ENCODE assay signal across 27 cellular contexts in genomic region chr1:25793585-25794170, GRCh38. TPM values are rescaled to one million over a fixed set of nuclear protein-coding genes. Genes with fewer than 3 reads are reported as not detected.
DNase-seq lines count a peak whose midpoint lies in the region; ATAC-seq, FAIRE-seq and TF ChIP-seq lines count a peak whose summit lies in the region.
"Had no signal": no experiment of that assay in that cellular context is flagged by ENCODE, and none has a peak within 500 bp of the region (broad histone marks: within the 10 kb centered on the region; RNA-seq: fewer than 3 reads in every experiment).

No MANE protein-coding gene starts in this region.

- no peak for FAIRE-seq in urothelium cell line (lab: Jason Lieb, UNC)
- FAIRE-seq: endothelial cell of umbilical vein, HTR-8/SVneo had no signal

- H3K4me1 Mint-ChIP-seq in CD4-positive, alpha-beta T cell (ENCODE audit: low read depth), result peaks cover 47% of the 10 kb centered on the region
- H3K4me1 Mint-ChIP-seq in T-helper 17 cell, result peaks cover 34% of the 10 kb centered on the region
- H3K4me1 Mint-ChIP-seq in naive thymus-derived CD4-positive, alpha-beta T cell, result peaks cover 19 to 69% (median 60%) of the 10 kb centered on the region in 7 donors

- no peak for TF ChIP-seq CTCF in AG10803 (conservative IDR thresholded peaks at IDR 0.05; ENCODE audit: low read length)
- TF ChIP-seq CTCF in CD4-positive, alpha-beta T cell (IDR thresholded peaks at IDR 0.05), result no peak

- no peak for ATAC-seq in CD4-positive, alpha-beta T cell (ENCODE audit: poor library complexity)
- ATAC-seq in T-helper 17 cell, result no peak
- no peak for ATAC-seq in naive thymus-derived CD4-positive, alpha-beta T cell
- ATAC-seq in HG02678 (IDR thresholded peaks at IDR 0.05; ENCODE audit: unreplicated experiment), result no peak
- ATAC-seq: activated CD8-positive, alpha-beta memory T cell treated with anti-CD3 and anti-CD28 coated beads, Interleukin-2, amount 10 ng/mL, durations not matched to agents 7 days and 5 days; heart left ventricle had no signal

- peaks cover 23 to 42% of the 10 kb centered on the region in 2 donors for H3K4me1 ChIP-seq in naive thymus-derived CD4-positive, alpha-beta T cell (ENCODE audit: control insufficient read depth in 2 of 2, insufficient read depth in 2 of 2, low read length in 2 of 2)

- peaks cover 27% of the 10 kb centered on the region for H3K36me3 Mint-ChIP-seq in CD4-positive, alpha-beta T cell (ENCODE audit: low read depth)
- H3K36me3 Mint-ChIP-seq in T-helper 17 cell (ENCODE audit: low read depth), result peaks cover 2% of the 10 kb centered on the region
- H3K36me3 Mint-ChIP-seq in naive thymus-derived CD4-positive, alpha-beta T cell, result peaks cover 0 to 14% (median 6%) of the 10 kb centered on the region in 5 donors
- H3K36me3 Mint-ChIP-seq: activated CD8-positive, alpha-beta memory T cell treated with anti-CD3 and anti-CD28 coated beads, Interleukin-2, amount 10 ng/mL, durations not matched to agents 7 days and 5 days had no signal

- intact Hi-C loops in CD4-positive, alpha-beta T cell (cut with DNase I, micrococcal nuclease), result no loop called here
- intact Hi-C loops in naive thymus-derived CD4-positive, alpha-beta T cell (cut with micrococcal nuclease), result no loop called here

- DNase-seq in AG10803 (ENCODE audit: low read depth) (peak; percentile 41), T-helper 17 cell (no peak), urothelium cell line (ENCODE audit: low spot score) (no peak), NCI-H82 (lab: John Stamatoyannopoulos, UW) (no peak), NCI-H1694 treated with DMSO at 0.1 percent for 48 hours (lab: John Stamatoyannopoulos, UW) (no peak)
- DNase-seq in CD4-positive, alpha-beta T cell, result no peak
- no peak for DNase-seq in naive thymus-derived CD4-positive, alpha-beta T cell
- DNase-seq: activated CD4-positive, alpha-beta T cell treated with anti-CD3 and anti-CD28 coated beads for 4 hours; activated CD8-positive, alpha-beta memory T cell treated with anti-CD3 and anti-CD28 coated beads, Interleukin-2, amount 10 ng/mL, durations not matched to agents 7 days and 5 days; activated naive CD4-positive, alpha-beta T cell treated with anti-CD3 and anti-CD28 coated beads, Interleukin-2, amount 50 U/mL, for 16 hours; GOT3; heart left ventricle; MV-4-11; NCI-H2171 treated with DMSO at 0.1 percent for 48 hours; NCI-H526 treated with DMSO at 0.1 percent for 48 hours; nucleus accumbens; RPMI8226; stimulated activated CD4-positive, alpha-beta T cell treated with anti-CD3 and anti-CD28 coated beads, Interleukin-4, amount 100 ng/mL, for 24 hours; stimulated activated naive CD4-positive, alpha-beta T cell treated with Interleukin-2 at 50 U/mL for 16 hours had no signal

- H3K27ac Mint-ChIP-seq in CD4-positive, alpha-beta T cell, result peak overlapping the region; percentile 89
- peak overlapping the region; percentile 98 for H3K27ac Mint-ChIP-seq in T-helper 17 cell
- peak overlapping the region in 8 of 9 donors; percentile 86 to 98 (median 88) for H3K27ac Mint-ChIP-seq in naive thymus-derived CD4-positive, alpha-beta T cell
- H3K27ac Mint-ChIP-seq: activated CD8-positive, alpha-beta memory T cell treated with anti-CD3 and anti-CD28 coated beads, Interleukin-2, amount 10 ng/mL, durations not matched to agents 7 days and 5 days; activated T-helper 1 cell treated with anti-CD3 and anti-CD28 coated beads, Interleukin-12 subunit alpha, Interleukin-12 subunit beta, Interleukin-2, Interleukin-4 antibody, amounts not matched to agents 30 ng/mL and 10 ng/mL and 1 ng/mL, durations not matched to agents 14 hours and 24 hours and 36 hours; T-helper 1 cell treated with Interleukin-12 subunit alpha and Interleukin-12 subunit beta and Interleukin-4 antibody, amounts not matched to agents 30 μg/mL and 1 μg/mL, for 36 hours had no signal

- peak overlapping the region; percentile 2 for H3K27ac ChIP-seq in CD4-positive, alpha-beta T cell (ENCODE audit: low read depth, low read length)
- peak overlapping the region; percentile 37 for H3K27ac ChIP-seq in naive thymus-derived CD4-positive, alpha-beta T cell (ENCODE audit: low read depth, low read length)
- H3K27ac ChIP-seq: ascending aorta, KMS-11, thoracic aorta had no signal

- POLR2A ChIA-PET in CD4-positive, alpha-beta T cell (lab: Charles Lee), result interaction anchor here (0.6 to 2.1 kb wide), 6 partner anchors 19 to 222 kb away, joined by 3 to 6 read pairs (median 4); partner anchors contain the start of gene MTFR1L
- POLR2A ChIA-PET in naive thymus-derived CD4-positive, alpha-beta T cell (lab: Charles Lee), result interaction anchor here (0.7 to 1.9 kb wide), 5 partner anchors 8 to 169 kb away, joined by 4 to 8 read pairs (median 5); no protein-coding TSS in a partner anchor

- no peaks in the 10 kb centered on the region for H3K9me3 ChIP-seq in CD4-positive, alpha-beta T cell (ENCODE audit: control insufficient read depth, low read length)
- no peaks in the 10 kb centered on the region for H3K9me3 ChIP-seq in T-helper 17 cell (ENCODE audit: control insufficient read depth, low read length, poor library complexity, severe bottlenecking)
- H3K9me3 ChIP-seq in naive thymus-derived CD4-positive, alpha-beta T cell (ENCODE audit: control insufficient read depth in 2 of 3, low read length in 3 of 3), result no peaks in the 10 kb centered on the region
- H3K9me3 ChIP-seq: ascending aorta, heart left ventricle, thoracic aorta had no signal

- H3K27me3 Mint-ChIP-seq in CD4-positive, alpha-beta T cell, result no peaks in the 10 kb centered on the region
- no peaks in the 10 kb centered on the region for H3K27me3 Mint-ChIP-seq in T-helper 17 cell
- peaks cover 0 to 25% (median 0%) of the 10 kb centered on the region in 5 donors for H3K27me3 Mint-ChIP-seq in naive thymus-derived CD4-positive, alpha-beta T cell

- H3K4me3 Mint-ChIP-seq in CD4-positive, alpha-beta T cell, result no peak overlapping the region
- no peak overlapping the region for H3K4me3 Mint-ChIP-seq in T-helper 17 cell
- peak overlapping the region in 4 of 10 donors; percentile 3 to 54 (median 23) for H3K4me3 Mint-ChIP-seq in naive thymus-derived CD4-positive, alpha-beta T cell
- H3K4me3 Mint-ChIP-seq: activated CD8-positive, alpha-beta memory T cell treated with anti-CD3 and anti-CD28 coated beads, Interleukin-2, amount 10 ng/mL, durations not matched to agents 7 days and 5 days; activated T-helper 1 cell treated with anti-CD3 and anti-CD28 coated beads, Interleukin-12 subunit alpha, Interleukin-12 subunit beta, Interleukin-2, Interleukin-4 antibody, amounts not matched to agents 30 ng/mL and 10 ng/mL and 1 ng/mL, durations not matched to agents 14 hours and 24 hours and 36 hours; T-helper 1 cell treated with Interleukin-12 subunit alpha and Interleukin-12 subunit beta and Interleukin-4 antibody, amounts not matched to agents 30 μg/mL and 1 μg/mL, for 36 hours had no signal

- H3K4me3 ChIP-seq in AG10803 (ENCODE audit: low read length), result no peak overlapping the region
- no peak overlapping the region for H3K4me3 ChIP-seq in naive thymus-derived CD4-positive, alpha-beta T cell (ENCODE audit: low read length)
- H3K4me3 ChIP-seq: ascending aorta, heart left ventricle, thoracic aorta had no signal

- CTCF ChIA-PET in CD4-positive, alpha-beta T cell (lab: Charles Lee), result interaction anchor here (1.1 to 1.6 kb wide), 3 partner anchors 18 to 185 kb away, joined by 3 to 6 read pairs (median 4); no protein-coding TSS in a partner anchor
- CTCF ChIA-PET in naive thymus-derived CD4-positive, alpha-beta T cell (lab: Charles Lee), result interaction anchor here (0.7 to 1.6 kb wide), 5 partner anchors 19 to 271 kb away, joined by 3 to 5 read pairs (median 4); no protein-coding TSS in a partner anchor

- no peaks in the 10 kb centered on the region for H3K27me3 ChIP-seq in CD4-positive, alpha-beta T cell (ENCODE audit: control insufficient read depth, insufficient read depth, low read length)
- H3K27me3 ChIP-seq in naive thymus-derived CD4-positive, alpha-beta T cell (ENCODE audit: control insufficient read depth in 2 of 2, insufficient read depth in 2 of 2, low read length in 2 of 2), result no peaks in the 10 kb centered on the region
- H3K27me3 ChIP-seq: ascending aorta, heart left ventricle had no signal

- H3K36me3 ChIP-seq in naive thymus-derived CD4-positive, alpha-beta T cell (ENCODE audit: control insufficient read depth in 2 of 3, insufficient read depth in 3 of 3, low read length in 3 of 3), result peaks cover 0 to 28% (median 0%) of the 10 kb centered on the region in 3 experiments
- H3K36me3 ChIP-seq: ascending aorta, heart left ventricle, thoracic aorta had no signal

- H3K9me3 Mint-ChIP-seq in CD4-positive, alpha-beta T cell, result no peaks in the 10 kb centered on the region
- H3K9me3 Mint-ChIP-seq in naive thymus-derived CD4-positive, alpha-beta T cell, result peaks cover 0 to 4% (median 0%) of the 10 kb centered on the region in 11 donors
- H3K9me3 Mint-ChIP-seq: activated T-helper 1 cell treated with anti-CD3 and anti-CD28 coated beads, Interleukin-12 subunit alpha, Interleukin-12 subunit beta, Interleukin-2, Interleukin-4 antibody, amounts not matched to agents 30 ng/mL and 10 ng/mL and 1 ng/mL, durations not matched to agents 14 hours and 24 hours and 36 hours; T-helper 1 cell treated with Interleukin-12 subunit alpha and Interleukin-12 subunit beta and Interleukin-4 antibody, amounts not matched to agents 30 μg/mL and 1 μg/mL, for 36 hours had no signal

RNA-seq across cellular contexts. Expression of gene SELENON, which starts 6.3 kb away (rescaled TPM):
- 10 to 100 TPM; 25.3 to 25.7 TPM for total RNA-seq in CD4-positive, alpha-beta T cell
- 10 to 100 TPM; 24.5 to 25.2 TPM for total RNA-seq in T-helper 17 cell
- 10 to 100 TPM; 11.9 to 27.7 (median 25.8) TPM for total RNA-seq in naive thymus-derived CD4-positive, alpha-beta T cell
- polyA plus RNA-seq in naive thymus-derived CD4-positive, alpha-beta T cell, result 1 to 10 TPM; 2.6 to 5.6 TPM

RNA-seq across cellular contexts. Expression of gene MTFR1L, which starts 26.1 kb away (rescaled TPM):
- total RNA-seq in CD4-positive, alpha-beta T cell, result 10 to 100 TPM; 25.5 to 28.0 TPM
- 10 to 100 TPM; 30.4 to 37.4 TPM for total RNA-seq in T-helper 17 cell
- total RNA-seq in naive thymus-derived CD4-positive, alpha-beta T cell, result 10 to 100 TPM; 39.6 to 60.2 (median 42.3) TPM
- 10 to 100 TPM; 42.4 to 51.2 TPM for polyA plus RNA-seq in naive thymus-derived CD4-positive, alpha-beta T cell
